Comparison of ENCODE assay signal across 21 cellular contexts in the genomic region with DNA sequence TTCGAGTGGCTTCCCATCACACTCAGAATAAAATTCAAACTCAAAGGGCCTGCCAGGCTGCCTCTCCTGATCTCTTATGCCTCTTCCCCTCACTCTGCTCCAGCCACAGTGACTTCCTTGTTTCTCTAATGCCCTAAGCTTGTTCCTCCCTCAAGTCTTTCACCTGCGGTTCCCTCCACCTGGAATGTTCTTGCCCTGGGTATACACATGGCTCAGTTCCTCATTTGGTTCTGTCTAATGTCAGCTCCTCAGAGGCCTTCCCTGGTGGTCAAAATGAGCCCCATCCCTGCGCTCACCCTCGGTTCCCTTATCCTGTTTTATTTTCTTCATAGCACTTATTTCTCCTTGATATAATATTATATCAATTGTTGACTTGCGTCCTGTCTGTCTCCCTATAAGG.
"Had no signal": no experiment of that assay in that cellular context is flagged by ENCODE, and none has a peak within 500 bp of the region (broad histone marks: within the 10 kb centered on the region; RNA-seq: fewer than 3 reads in every experiment).

No MANE protein-coding gene starts in this region.

- ATAC-seq: foreskin keratinocyte; left colon; mucosa of descending colon; natural killer cell; stimulated activated naive B cell treated with anti-CD40 and anti-IgM and Interleukin-4, amounts not matched to agents 10 μg/mL and 1 μg/mL and 100 μg/mL, for 72 hours; stimulated activated naive CD8-positive, alpha-beta T cell treated with anti-CD3 and anti-CD28 coated beads, Interleukin-15, amount 100 ng/mL, for 72 hours had no signal

- H2AFZ ChIP-seq: hepatocyte had no signal

- H3K9me3 Mint-ChIP-seq: endodermal cell; natural killer cell; neural crest cell; stimulated activated naive B cell treated with anti-CD40 and anti-IgM and Interleukin-4, amounts not matched to agents 10 μg/mL and 1 μg/mL and 100 μg/mL, for 72 hours; stimulated activated naive CD8-positive, alpha-beta T cell treated with anti-CD3 and anti-CD28 coated beads, Interleukin-15, amount 100 ng/mL, for 72 hours had no signal

- H3K27ac ChIP-seq: colonic mucosa, foreskin keratinocyte, hepatocyte, right atrium auricular region, sigmoid colon, skin epidermis, thoracic aorta, transverse colon had no signal

- H3K79me2 ChIP-seq: hepatocyte had no signal

- H3K36me3 ChIP-seq: colonic mucosa, right atrium auricular region, sigmoid colon, thoracic aorta, transverse colon had no signal

- H3K4me3 Mint-ChIP-seq: endodermal cell; natural killer cell; neural crest cell; stimulated activated naive B cell treated with anti-CD40 and anti-IgM and Interleukin-4, amounts not matched to agents 10 μg/mL and 1 μg/mL and 100 μg/mL, for 72 hours; stimulated activated naive CD8-positive, alpha-beta T cell treated with anti-CD3 and anti-CD28 coated beads, Interleukin-15, amount 100 ng/mL, for 72 hours had no signal

- H3K27me3 Mint-ChIP-seq: stimulated activated naive CD8-positive, alpha-beta T cell treated with anti-CD3 and anti-CD28 coated beads, Interleukin-15, amount 100 ng/mL, for 72 hours had no signal

- H3K27ac Mint-ChIP-seq: endodermal cell; natural killer cell; stimulated activated naive B cell treated with anti-CD40 and anti-IgM and Interleukin-4, amounts not matched to agents 10 μg/mL and 1 μg/mL and 100 μg/mL, for 72 hours; stimulated activated naive CD8-positive, alpha-beta T cell treated with anti-CD3 and anti-CD28 coated beads, Interleukin-15, amount 100 ng/mL, for 72 hours had no signal

- H3K4me2 ChIP-seq: hepatocyte had no signal

- H3K4me1 ChIP-seq: colonic mucosa, foreskin keratinocyte had no signal

- DNase-seq: colonic mucosa; dermis blood vessel endothelial cell; endodermal cell; erythroblast; foreskin keratinocyte; left colon; mucosa of descending colon; natural killer cell; posterior cingulate gyrus; sigmoid colon; stimulated activated CD4-positive, alpha-beta T cell treated with anti-CD3 and anti-CD28 coated beads, Interleukin-2, amount 100 ng/mL, for 24 hours; stimulated activated CD4-positive, alpha-beta T cell treated with anti-CD3 and anti-CD28 coated beads, Interleukin-4, amount 100 ng/mL, for 4 hours; stimulated activated naive B cell treated with anti-CD40 and anti-IgM and Interleukin-4, amounts not matched to agents 10 μg/mL and 1 μg/mL and 100 μg/mL, for 72 hours; stimulated activated naive CD8-positive, alpha-beta T cell treated with anti-CD3 and anti-CD28 coated beads, Interleukin-15, amount 100 ng/mL, for 72 hours; substantia nigra; transverse colon had no signal

- H3K9me3 ChIP-seq: colonic mucosa, mucosa of descending colon, right atrium auricular region, sigmoid colon, thoracic aorta, transverse colon had no signal

- H3K27me3 ChIP-seq: colonic mucosa, foreskin keratinocyte, hepatocyte, right atrium auricular region, sigmoid colon, transverse colon had no signal

- H3K4me3 ChIP-seq: colonic mucosa, hepatocyte, mucosa of descending colon, right atrium auricular region, sigmoid colon, skin epidermis, thoracic aorta, transverse colon had no signal

- H3K36me3 Mint-ChIP-seq: natural killer cell had no signal
